Comparison of ENCODE assay signal across 8 cellular contexts in genomic region chr14:60722163-60722835, GRCh38. TPM values are rescaled to one million over a fixed set of nuclear protein-coding genes. Genes with fewer than 3 reads are reported as not detected.
A peak's percentile ranks its signal among the peaks of the same experiment; 100 is the strongest.
DNase-seq lines count a peak whose midpoint lies in the region; ATAC-seq and TF ChIP-seq lines count a peak whose summit lies in the region.

No MANE protein-coding gene starts in this region.

- no peaks in the 10 kb centered on the region for H3K36me3 Mint-ChIP-seq in T-cell

- H3K27me3 ChIP-seq in liver (ENCODE audit: control insufficient read depth in 4 of 4, insufficient read depth in 4 of 4, low read length in 3 of 4), result peaks cover 0 to 2% (median 0%) of the 10 kb centered on the region in 4 donors

- no peaks in the 10 kb centered on the region for H3K9me3 ChIP-seq in liver (ENCODE audit: control insufficient read depth in 4 of 4, low read length in 3 of 4)

- DNase-seq in activated effector memory CD4-positive, alpha-beta T cell treated with anti-CD3 and anti-CD28 coated beads, Interleukin-2, amount 50 U/mL, for 16 hours, result peak; percentile 66
- DNase-seq in activated effector memory CD4-positive, alpha-beta T cell treated with Interleukin-2 at 50 U/mL for 16 hours, result no peak
- no peak for DNase-seq in Jurkat, Clone E6-1 (ENCODE audit: low read depth, low spot score)
- DNase-seq in T-cell, result peak in 8 of 34 experiments; percentile 3 to 25 (median 16)
- peak; percentile 2 for DNase-seq in central memory CD4-positive, alpha-beta T cell
- peak; percentile 7 for DNase-seq in stimulated activated naive CD4-positive, alpha-beta T cell treated with Interleukin-2 at 50 U/mL for 16 hours (lab: John Stamatoyannopoulos, UW)
- DNase-seq in mesenteric fat pad (ENCODE audit: low spot score), result no peak

- POLR2A ChIA-PET in T-cell (lab: Charles Lee), result no interaction called here

- H3K27me3 Mint-ChIP-seq in T-cell, result peaks cover 55 to 71% of the 10 kb centered on the region in 2 donors

- ATAC-seq in T-cell (replicated peaks in 1 of 4), result peak in 3 of 4 experiments; percentile 22 to 36 (median 28)

- H3K9ac ChIP-seq in liver (ENCODE audit: low read depth in 1 of 2, low read length in 2 of 2), result peak overlapping the region in 1 of 2 donors; percentile 37

- H3K9me3 Mint-ChIP-seq in T-cell, result no peaks in the 10 kb centered on the region

- peaks cover 16 to 26% (median 25%) of the 10 kb centered on the region in 3 donors for H3K4me1 Mint-ChIP-seq in T-cell

- H3K4me3 ChIP-seq in Jurkat, Clone E6-1 (ENCODE audit: low read length), result peak overlapping the region; percentile 53
- H3K4me3 ChIP-seq in liver (ENCODE audit: low read depth in 1 of 3, low read length in 3 of 3), result peak overlapping the region; percentile 47 to 85 (median 79)

- CTCF ChIA-PET in T-cell (lab: Charles Lee), result no interaction called here

- no peak for TF ChIP-seq CTCF in liver (IDR thresholded peaks at IDR 0.05; ENCODE audit: low read depth, low read length, missing input control)

- H3K27ac ChIP-seq in liver (ENCODE audit: low read depth in 1 of 2, low read length in 2 of 2), result no peak overlapping the region

- TF ChIP-seq RAD21 in liver (IDR thresholded peaks at IDR 0.05), result no peak

- H3K4me3 Mint-ChIP-seq in T-cell, result peak overlapping the region; percentile 80 to 91 (median 80)

- no peaks in the 10 kb centered on the region for H3K36me3 ChIP-seq in liver (ENCODE audit: control insufficient read depth in 4 of 4, insufficient read depth in 3 of 4, low read depth in 1 of 4, low read length in 3 of 4)

- WGBS in liver, result under 1% methylated on average over 50 of the region's 50 CpGs

- peaks cover 12 to 28% (median 20%) of the 10 kb centered on the region in 4 donors for H3K4me1 ChIP-seq in liver (ENCODE audit: control insufficient read depth in 4 of 4, insufficient read depth in 4 of 4, low read length in 3 of 4)

- no peak overlapping the region for H3K27ac Mint-ChIP-seq in T-cell

TF ChIP-seq in liver, 16 proteins besides CTCF, POLR2A, EP300 and RAD21:
- TF ChIP-seq FOXA2 (IDR thresholded peaks at IDR 0.05) (no peak), GABPA (IDR thresholded peaks at IDR 0.05 in 1 of 2, conservative IDR thresholded peaks at IDR 0.05 in 1 of 2) (no peak), JUND (IDR thresholded peaks at IDR 0.05) (no peak), FOXA1 (IDR thresholded peaks at IDR 0.05) (no peak), HNF4G (IDR thresholded peaks at IDR 0.05) (no peak), NR2F2 (IDR thresholded peaks at IDR 0.05) (no peak), ATF3 (IDR thresholded peaks at IDR 0.05) (no peak), HNF4A (conservative IDR thresholded peaks at IDR 0.05) (no peak), ZBTB33 (IDR thresholded peaks at IDR 0.05) (no peak), RXRA (IDR thresholded peaks at IDR 0.05) (no peak), REST (IDR thresholded peaks at IDR 0.05) (no peak), EGR1 (IDR thresholded peaks at IDR 0.05; ENCODE audit: low read depth in 2 of 2) (no peak), MAX (IDR thresholded peaks at IDR 0.05) (no peak), YY1 (IDR thresholded peaks at IDR 0.05) (no peak), TAF1 (conservative IDR thresholded peaks at IDR 0.05) (no peak), SP1 (IDR thresholded peaks at IDR 0.05) (no peak)

RNA-seq across cellular contexts. Expression of gene SIX4, which starts 1.9 kb away (rescaled TPM):
- polyA plus RNA-seq in Jurkat, Clone E6-1 (2012; ENCODE audit: insufficient read depth, insufficient read length), result 0.55 TPM
- total RNA-seq in T-cell (under 1 TPM in 3 of 5 donors, not detected in 2; 0.12 to 0.22 (median 0.13) TPM), liver (under 1 TPM; 0.17 to 0.93 TPM), mesenteric fat pad (1.9 TPM)
- polyA plus RNA-seq in liver, result under 1 TPM; 0.08 TPM

RNA-seq across cellular contexts. Expression of gene MNAT1, which starts 12.3 kb away (rescaled TPM):
- 64.0 TPM for polyA plus RNA-seq in Jurkat, Clone E6-1 (2012; ENCODE audit: insufficient read depth, insufficient read length)
- total RNA-seq in T-cell, result 10 to 100 TPM; 14.7 to 24.8 (median 19.2) TPM
- 10 to 100 TPM; 13.8 to 18.5 TPM for total RNA-seq in liver
- 10 to 100 TPM in 1 of 2 donors, 1 to 10 TPM in 1; 8.9 to 15.5 TPM for polyA plus RNA-seq in liver
- 31.8 TPM for total RNA-seq in mesenteric fat pad

Comparison
In these comparisons a context has a peak if more than half of its experiments do, and no peak if none do; other contexts are left out.
1. DNase-seq: peak in activated effector memory CD4-positive, alpha-beta T cell treated with anti-CD3 and anti-CD28 coated beads, Interleukin-2, amount 50 U/mL, for 16 hours (single experiment), central memory CD4-positive, alpha-beta T cell (single experiment) and stimulated activated naive CD4-positive, alpha-beta T cell treated with Interleukin-2 at 50 U/mL for 16 hours (single experiment); none in activated effector memory CD4-positive, alpha-beta T cell treated with Interleukin-2 at 50 U/mL for 16 hours (single experiment), Jurkat, Clone E6-1 (single experiment) and mesenteric fat pad (single experiment).